ENCODE assay signal across 16 cellular contexts in the genomic region with DNA sequence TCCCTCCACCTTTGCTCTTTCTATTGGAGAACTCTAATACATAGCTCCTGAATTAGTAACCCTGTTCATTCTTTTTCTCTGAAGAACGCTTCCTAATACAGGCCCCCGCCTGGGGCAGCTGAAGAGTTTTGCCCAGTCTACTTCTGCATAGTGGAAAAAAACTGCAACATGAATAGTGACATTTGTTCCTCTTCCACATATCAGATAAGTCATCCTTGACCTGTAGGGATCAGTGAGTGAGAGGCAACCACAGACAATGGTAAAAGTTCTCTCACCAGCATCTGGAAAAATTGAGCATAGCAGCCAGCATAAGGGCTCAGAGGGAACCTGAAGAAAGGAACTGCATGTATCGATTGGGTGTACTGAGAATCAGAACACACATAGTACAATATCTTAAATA.
A peak's percentile ranks its signal among the peaks of the same experiment; 100 is the strongest.
DNase-seq lines count a peak whose midpoint lies in the region; ATAC-seq and TF ChIP-seq lines count a peak whose summit lies in the region.
"Had no signal": no experiment of that assay in that cellular context is flagged by ENCODE, and none has a peak within 500 bp of the region (broad histone marks: within the 10 kb centered on the region; RNA-seq: fewer than 3 reads in every experiment).

No MANE protein-coding gene starts in this region.

- no peak for DNase-seq in activated naive CD8-positive, alpha-beta T cell treated with anti-CD3 and anti-CD28 coated beads, Interleukin-2, amount 50 U/mL, for 24 hours
- DNase-seq in activated naive CD8-positive, alpha-beta T cell treated with anti-CD3 and anti-CD28 coated beads for 36 hours: no peak
- DNase-seq in M059J (ENCODE audit: low read depth) (peak; percentile 47), nephron progenitor cell (no peak), NCI-H82 (lab: John Stamatoyannopoulos, UW) (no peak), NCI-H2227 (lab: John Stamatoyannopoulos, UW; ENCODE audit: unreplicated experiment) (no peak)
- DNase-seq: AML-193; Caco-2; Calu3; CD4-positive, alpha-beta T cell; CD8-positive, alpha-beta T cell; DMS79 treated with DMSO at 0.1 percent for 48 hours; GF-D8 had no signal

- peak overlapping the region; percentile 71 for H3K27ac Mint-ChIP-seq in activated naive CD8-positive, alpha-beta T cell treated with anti-CD3 and anti-CD28 coated beads, Interleukin-2, amount 50 U/mL, for 24 hours
- no peak overlapping the region for H3K27ac Mint-ChIP-seq in activated naive CD8-positive, alpha-beta T cell treated with anti-CD3 and anti-CD28 coated beads for 36 hours
- peak overlapping the region; percentile 43 for H3K27ac Mint-ChIP-seq in nephron progenitor cell
- peak overlapping the region; percentile 61 for H3K27ac Mint-ChIP-seq in stimulated activated naive CD8-positive, alpha-beta T cell treated with anti-CD3 and anti-CD28 coated beads, Interleukin-15, Interleukin-2, amounts not matched to agents 100 ng/mL and 50 ng/mL, for 24 hours
- H3K27ac Mint-ChIP-seq: B cell; CD4-positive, alpha-beta T cell; CD8-positive, alpha-beta T cell had no signal

- no peaks in the 10 kb centered on the region for H3K9me3 Mint-ChIP-seq in activated naive CD8-positive, alpha-beta T cell treated with anti-CD3 and anti-CD28 coated beads, Interleukin-2, amount 50 U/mL, for 24 hours
- peaks cover 4% of the 10 kb centered on the region for H3K9me3 Mint-ChIP-seq in activated naive CD8-positive, alpha-beta T cell treated with anti-CD3 and anti-CD28 coated beads for 36 hours
- peaks cover 40% of the 10 kb centered on the region for H3K9me3 Mint-ChIP-seq in nephron progenitor cell
- no peaks in the 10 kb centered on the region for H3K9me3 Mint-ChIP-seq in stimulated activated naive CD8-positive, alpha-beta T cell treated with anti-CD3 and anti-CD28 coated beads, Interleukin-15, Interleukin-2, amounts not matched to agents 100 ng/mL and 50 ng/mL, for 24 hours
- H3K9me3 Mint-ChIP-seq: CD4-positive, alpha-beta T cell; CD8-positive, alpha-beta T cell had no signal

- ATAC-seq in activated naive CD8-positive, alpha-beta T cell treated with anti-CD3 and anti-CD28 coated beads, Interleukin-2, amount 50 U/mL, for 24 hours: peak; percentile 74
- ATAC-seq: A549; CD8-positive, alpha-beta T cell had no signal

- H3K4me1 Mint-ChIP-seq in activated naive CD8-positive, alpha-beta T cell treated with anti-CD3 and anti-CD28 coated beads, Interleukin-2, amount 50 U/mL, for 24 hours: peaks cover 26% of the 10 kb centered on the region
- H3K4me1 Mint-ChIP-seq in activated naive CD8-positive, alpha-beta T cell treated with anti-CD3 and anti-CD28 coated beads for 36 hours: peaks cover 8% of the 10 kb centered on the region
- peaks cover 30% of the 10 kb centered on the region for H3K4me1 Mint-ChIP-seq in nephron progenitor cell
- peaks cover 31% of the 10 kb centered on the region for H3K4me1 Mint-ChIP-seq in stimulated activated naive CD8-positive, alpha-beta T cell treated with anti-CD3 and anti-CD28 coated beads, Interleukin-15, Interleukin-2, amounts not matched to agents 100 ng/mL and 50 ng/mL, for 24 hours (ENCODE audit: low read depth)
- H3K4me1 Mint-ChIP-seq: B cell had no signal

- no peak for TF ChIP-seq CTCF in nephron progenitor cell (IDR thresholded peaks at IDR 0.05)

- H3K4me3 Mint-ChIP-seq in activated naive CD8-positive, alpha-beta T cell treated with anti-CD3 and anti-CD28 coated beads, Interleukin-2, amount 50 U/mL, for 24 hours: no peak overlapping the region
- H3K4me3 Mint-ChIP-seq in activated naive CD8-positive, alpha-beta T cell treated with anti-CD3 and anti-CD28 coated beads for 36 hours: no peak overlapping the region
- H3K4me3 Mint-ChIP-seq in nephron progenitor cell: no peak overlapping the region
- no peak overlapping the region for H3K4me3 Mint-ChIP-seq in stimulated activated naive CD8-positive, alpha-beta T cell treated with anti-CD3 and anti-CD28 coated beads, Interleukin-15, Interleukin-2, amounts not matched to agents 100 ng/mL and 50 ng/mL, for 24 hours
- H3K4me3 Mint-ChIP-seq: B cell; CD4-positive, alpha-beta T cell; CD8-positive, alpha-beta T cell had no signal

- peaks cover 6% of the 10 kb centered on the region for H3K27me3 Mint-ChIP-seq in activated naive CD8-positive, alpha-beta T cell treated with anti-CD3 and anti-CD28 coated beads, Interleukin-2, amount 50 U/mL, for 24 hours
- peaks cover 13% of the 10 kb centered on the region for H3K27me3 Mint-ChIP-seq in activated naive CD8-positive, alpha-beta T cell treated with anti-CD3 and anti-CD28 coated beads for 36 hours
- peaks cover 4% of the 10 kb centered on the region for H3K27me3 Mint-ChIP-seq in nephron progenitor cell (ENCODE audit: low read depth, poor library complexity)
- H3K27me3 Mint-ChIP-seq in stimulated activated naive CD8-positive, alpha-beta T cell treated with anti-CD3 and anti-CD28 coated beads, Interleukin-15, Interleukin-2, amounts not matched to agents 100 ng/mL and 50 ng/mL, for 24 hours: peaks cover 24% of the 10 kb centered on the region

- H3K36me3 Mint-ChIP-seq in activated naive CD8-positive, alpha-beta T cell treated with anti-CD3 and anti-CD28 coated beads, Interleukin-2, amount 50 U/mL, for 24 hours (ENCODE audit: low read depth): no peaks in the 10 kb centered on the region
- H3K36me3 Mint-ChIP-seq in activated naive CD8-positive, alpha-beta T cell treated with anti-CD3 and anti-CD28 coated beads for 36 hours: no peaks in the 10 kb centered on the region
- no peaks in the 10 kb centered on the region for H3K36me3 Mint-ChIP-seq in nephron progenitor cell (ENCODE audit: low read depth)
- no peaks in the 10 kb centered on the region for H3K36me3 Mint-ChIP-seq in stimulated activated naive CD8-positive, alpha-beta T cell treated with anti-CD3 and anti-CD28 coated beads, Interleukin-15, Interleukin-2, amounts not matched to agents 100 ng/mL and 50 ng/mL, for 24 hours (ENCODE audit: low read depth)
- H3K36me3 Mint-ChIP-seq: CD8-positive, alpha-beta T cell had no signal
